Comparison of ENCODE assay signal across 1 cellular context in genomic region chr10:93566435-93567276, GRCh38.
TF ChIP-seq lines count a peak whose summit lies in the region.

Gene FFAR4 (plus strand): TSS chr10:93566665. CDS start chr10:93566721, 56 bp downstream.

TF ChIP-seq in GM23338, 12 proteins besides CTCF, POLR2A, EP300 and RAD21 (continued from another document):
- TF ChIP-seq ETS1 (IDR thresholded peaks at IDR 0.05), result no peak
- no peak for TF ChIP-seq REST (IDR thresholded peaks at IDR 0.05; ENCODE audit: unreplicated experiment)
- TF ChIP-seq CREB1 (CRISPR knock-in tag; IDR thresholded peaks at IDR 0.05; ENCODE audit: low read depth), result 0 out of 2 replicates have a peak, but pooled peaks have one; percentile 3
- no peak for TF ChIP-seq ZNF114 (CRISPR knock-in tag; IDR thresholded peaks at IDR 0.05)
- no peak for TF ChIP-seq POLR2AphosphoS5 (IDR thresholded peaks at IDR 0.05; ENCODE audit: low read depth)
- no peak for TF ChIP-seq JUNB (IDR thresholded peaks at IDR 0.05; ENCODE audit: unreplicated experiment)
- no peak for TF ChIP-seq STAT1 (IDR thresholded peaks at IDR 0.05; ENCODE audit: unreplicated experiment)
